In the genomic region with DNA sequence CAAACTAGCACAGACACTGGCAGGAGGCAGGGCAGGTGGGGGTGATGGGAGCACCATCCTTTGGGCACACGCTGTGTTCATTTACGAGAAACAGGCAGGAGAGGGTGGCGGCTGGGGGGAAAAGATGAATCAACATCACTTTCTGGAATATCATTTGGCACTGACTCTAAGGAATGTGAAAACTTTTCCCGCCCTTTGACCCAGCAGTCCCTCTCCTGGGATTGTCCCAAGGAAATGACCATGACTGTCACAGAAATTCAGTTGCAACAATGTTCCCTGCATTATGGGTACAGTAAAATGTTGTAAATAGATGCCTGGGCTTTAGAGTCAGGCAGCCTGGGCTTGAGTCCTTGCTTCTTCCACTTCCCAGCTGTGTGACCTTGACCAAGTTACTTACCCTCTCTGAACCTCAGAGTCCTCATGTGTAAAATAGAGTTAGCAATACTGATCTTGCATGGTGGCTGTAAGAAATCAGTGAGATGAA, we compare ENCODE assay signal across 21 cellular contexts. TPM values are rescaled to one million over a fixed set of nuclear protein-coding genes. Genes with fewer than 3 reads are reported as not detected.
DNase-seq lines count a peak whose midpoint lies in the region; ATAC-seq and TF ChIP-seq lines count a peak whose summit lies in the region.
"Had no signal": no experiment of that assay in that cellular context is flagged by ENCODE, and none has a peak within 500 bp of the region (broad histone marks: within the 10 kb centered on the region; RNA-seq: fewer than 3 reads in every experiment).

No MANE protein-coding gene starts in this region.

- peak in 3 of 4 donors; percentile 26 to 76 (median 34) for ATAC-seq in right lobe of liver
- ATAC-seq: esophagus mucosa; natural killer cell treated with Interleukin-12 subunit alpha and Interleukin-12 subunit beta and Interleukin-15 and Interleukin-18, amount 100 ng/mL, for 72 hours; stimulated activated naive CD8-positive, alpha-beta T cell treated with anti-CD3 and anti-CD28 coated beads, Interleukin-15, Interleukin-2, amounts not matched to agents 100 U/mL and 50 U/mL, for 24 hours had no signal

- H3K4me3 ChIP-seq in esophagus squamous epithelium (no peak overlapping the region), right lobe of liver (no peak overlapping the region), tibial nerve (no peak overlapping the region)
- H3K4me3 ChIP-seq: SJSA1 had no signal

- POLR2A ChIA-PET in RWPE1 (lab: Yijun Ruan, JAX; ENCODE audit: low non-redundant PET), result no interaction called here

- H3K27ac ChIP-seq in RWPE1 (peak overlapping the region; percentile 95), esophagus squamous epithelium (peak overlapping the region in 3 of 4 donors; percentile 31 to 61 (median 58)), right lobe of liver (no peak overlapping the region), tibial nerve (peak overlapping the region in 3 of 4 donors; percentile 37 to 91 (median 62))
- H3K27ac ChIP-seq: SJSA1 had no signal

- DNase-seq in RWPE1 (ENCODE audit: low spot score) (no peak), esophagus squamous epithelium (lab: John Stamatoyannopoulos, UW) (no peak), right lobe of liver (peak in 1 of 3 donors; percentile 38), tibial nerve (ENCODE audit: low spot score in 2 of 2) (peak in 1 of 2 donors; percentile 55), NCI-H2081 treated with DMSO at 0.1 percent for 48 hours (lab: John Stamatoyannopoulos, UW) (no peak)
- DNase-seq in stimulated activated CD4-positive, alpha-beta T cell treated with anti-CD3 and anti-CD28 coated beads, Interleukin-12 subunit alpha, Interleukin-12 subunit beta, amount 100 ng/mL, for 4 hours, result no peak
- DNase-seq in activated CD8-positive, alpha-beta memory T cell treated with anti-CD3 and anti-CD28 coated beads, Interleukin-2, amount 50 U/mL, for 4 hours, result no peak
- DNase-seq: activated naive CD8-positive, alpha-beta T cell treated with anti-CD3 and anti-CD28 coated beads for 36 hours; AML-193; Caco-2; effector CD4-positive, alpha-beta T cell; hippocampal formation; KG1; mesendoderm; NCI-H1092; NCI-H748 treated with DMSO at 0.1 percent for 48 hours; OCI-M1; stimulated activated naive CD8-positive, alpha-beta T cell treated with anti-CD3 and anti-CD28 coated beads, Interleukin-15, Interleukin-2, amounts not matched to agents 100 U/mL and 50 U/mL, for 24 hours had no signal

- TF ChIP-seq CTCF in RWPE1 (conservative IDR thresholded peaks at IDR 0.05; ENCODE audit: low read depth) (no peak), esophagus squamous epithelium (IDR thresholded peaks at IDR 0.05) (no peak), right lobe of liver (IDR thresholded peaks at IDR 0.05) (no peak), tibial nerve (IDR thresholded peaks at IDR 0.05) (no peak)

- intact Hi-C loops in esophagus squamous epithelium (cut with DNase I), result no loop called here
- intact Hi-C loops in right lobe of liver (cut with DNase I), result no loop called here

- H3K4me1 ChIP-seq in esophagus squamous epithelium, result peaks cover 0 to 43% (median 4%) of the 10 kb centered on the region in 3 donors
- no peaks in the 10 kb centered on the region for H3K4me1 ChIP-seq in right lobe of liver
- peaks cover 0 to 35% (median 2%) of the 10 kb centered on the region in 4 donors for H3K4me1 ChIP-seq in tibial nerve
- H3K4me1 ChIP-seq: Caco-2, SJSA1 had no signal

- TF ChIP-seq POLR2A in esophagus squamous epithelium (IDR thresholded peaks at IDR 0.05) (no peak), right lobe of liver (IDR thresholded peaks at IDR 0.05) (no peak), tibial nerve (IDR thresholded peaks at IDR 0.05) (no peak)

- peaks cover 0 to 2% (median 0%) of the 10 kb centered on the region in 3 donors for H3K9me3 ChIP-seq in esophagus squamous epithelium
- no peaks in the 10 kb centered on the region for H3K9me3 ChIP-seq in right lobe of liver
- peaks cover 0 to 2% (median 0%) of the 10 kb centered on the region in 4 donors for H3K9me3 ChIP-seq in tibial nerve
- H3K9me3 ChIP-seq: Caco-2, SJSA1 had no signal

- 47 to 66% methylated on average over 4 of the region's 4 CpGs for WGBS in esophagus squamous epithelium, 2 donors
- WGBS in right lobe of liver (ENCODE audit: insufficient coverage, low coverage, low lambda C conversion rate, missing lambda C conversion rate), result 50% methylated on average over 4 of the region's 4 CpGs
- WGBS in tibial nerve, 2 donors, result 42 to 46% methylated on average over 4 of the region's 4 CpGs

- H3K27me3 ChIP-seq in esophagus squamous epithelium (peaks cover 0 to 9% (median 0%) of the 10 kb centered on the region in 4 donors), right lobe of liver (no peaks in the 10 kb centered on the region), tibial nerve (no peaks in the 10 kb centered on the region)

- TF ChIP-seq EP300 in tibial nerve (IDR thresholded peaks at IDR 0.05), result peak; percentile 73 to 90

- CTCF ChIA-PET in RWPE1 (lab: Yijun Ruan, JAX), result no interaction called here

- H3K36me3 ChIP-seq in esophagus squamous epithelium (peaks cover 0 to 43% (median 3%) of the 10 kb centered on the region in 3 donors), right lobe of liver (no peaks in the 10 kb centered on the region), tibial nerve (peaks cover 0 to 21% (median 0%) of the 10 kb centered on the region in 3 donors)
- H3K36me3 ChIP-seq: SJSA1 had no signal

RNA-seq across cellular contexts. Expression of a gene that starts 58.6 kb away (rescaled TPM):
- 10 to 100 TPM; 13.5 to 26.7 (median 15.7) TPM for total RNA-seq in esophagus squamous epithelium
- total RNA-seq in right lobe of liver, result 1 to 10 TPM in 5 of 6 experiments, under 1 TPM in 1; 0.93 to 3.5 (median 2.3) TPM
- 100 to 1,000 TPM in 1 of 4 donors, 10 to 100 TPM in 3; 29.1 to 125 (median 41.7) TPM for total RNA-seq in tibial nerve

Comparison
In these comparisons a context has a peak if more than half of its experiments do, and no peak if none do; other contexts are left out.
1. H3K27ac ChIP-seq: peak in RWPE1 (single experiment), esophagus squamous epithelium (3 of 4) and tibial nerve (3 of 4); none in right lobe of liver (0 of 3).